Comparison of ENCODE assay signal across 18 cellular contexts in genomic region chr16:75169899-75170405, GRCh38. TPM values are rescaled to one million over a fixed set of nuclear protein-coding genes. Genes with fewer than 3 reads are reported as not detected.
A peak's percentile ranks its signal among the peaks of the same experiment; 100 is the strongest.
DNase-seq lines count a peak whose midpoint lies in the region; ATAC-seq, FAIRE-seq and TF ChIP-seq lines count a peak whose summit lies in the region.
"Had no signal": no experiment of that assay in that cellular context is flagged by ENCODE, and none has a peak within 500 bp of the region (broad histone marks: within the 10 kb centered on the region; RNA-seq: fewer than 3 reads in every experiment).

No MANE protein-coding gene starts in this region.

- no peak for FAIRE-seq in HepG2 (lab: Jason Lieb, UNC)
- FAIRE-seq: GM12891 had no signal

- H3K4me3 Mint-ChIP-seq in endothelial cell (ENCODE audit: unreplicated experiment) = peak overlapping the region; percentile 56
- H3K4me3 Mint-ChIP-seq: CD4-positive, alpha-beta T cell had no signal

- H3K4me1 ChIP-seq in HepG2 (ENCODE audit: insufficient read depth, low read length) (no peaks in the 10 kb centered on the region), right lobe of liver (no peaks in the 10 kb centered on the region), adipocyte (ENCODE audit: control insufficient read depth, insufficient read depth, low read length) (no peaks in the 10 kb centered on the region), subcutaneous abdominal adipose tissue (ENCODE audit: control insufficient read depth in 5 of 5, insufficient read depth in 5 of 5, low read length in 5 of 5) (peaks cover 0 to 3% (median 0%) of the 10 kb centered on the region in 5 donors), aorta (ENCODE audit: control insufficient read depth in 1 of 2, insufficient read depth in 2 of 2, low read length in 2 of 2) (no peaks in the 10 kb centered on the region), right atrium auricular region (no peaks in the 10 kb centered on the region), stomach (no peaks in the 10 kb centered on the region)

- CTCF ChIA-PET in HepG2 (lab: Yijun Ruan, JAX; ENCODE audit: low intra/inter-chr PET ratio, low total read pairs) = no interaction called here

- no peak overlapping the region for H2AFZ ChIP-seq in HepG2 (ENCODE audit: low read length)
- H2AFZ ChIP-seq: GM23248 had no signal

- intact Hi-C loops in HepG2 (cut with micrococcal nuclease; ENCODE audit: unreplicated experiment) = no loop called here
- intact Hi-C loops in right lobe of liver (cut with DNase I) = no loop called here
- intact Hi-C loops in aorta (cut with DNase I) = no loop called here
- intact Hi-C loops in stomach (cut with DNase I; ENCODE audit: low total_unique reads) = no loop called here

- no peaks in the 10 kb centered on the region for H3K27me3 ChIP-seq in HepG2 (ENCODE audit: control insufficient read depth in 1 of 2, insufficient read depth in 2 of 2, low read length in 2 of 2)
- no peaks in the 10 kb centered on the region for H3K27me3 ChIP-seq in right lobe of liver
- no peaks in the 10 kb centered on the region for H3K27me3 ChIP-seq in adipocyte (replicated peaks; ENCODE audit: control insufficient read depth, insufficient read depth, low read length)
- H3K27me3 ChIP-seq in subcutaneous abdominal adipose tissue (ENCODE audit: control insufficient read depth in 5 of 5, insufficient read depth in 4 of 5, low read length in 5 of 5) = peaks cover 0 to 1% (median 0%) of the 10 kb centered on the region in 5 donors
- no peaks in the 10 kb centered on the region for H3K27me3 ChIP-seq in aorta (ENCODE audit: control insufficient read depth in 1 of 2, insufficient read depth in 2 of 2, low read length in 1 of 2)
- no peaks in the 10 kb centered on the region for H3K27me3 ChIP-seq in right atrium auricular region
- no peaks in the 10 kb centered on the region for H3K27me3 ChIP-seq in stomach

- no peak for TF ChIP-seq RAD21 in HepG2 (CRISPR knock-in tag; IDR thresholded peaks at IDR 0.05)

- DNase-seq in HepG2 (ENCODE audit: low spot score) (no peak), right lobe of liver (no peak), adipocyte (ENCODE audit: low read depth) (no peak), endothelial cell (ENCODE audit: low spot score) (no peak), aorta (no peak), right atrium auricular region (ENCODE audit: low spot score) (no peak), stomach (no peak)
- DNase-seq: 8988T; AML-193; C1 segment of cervical spinal cord; CD4-positive, alpha-beta T cell; DMS79; GM23248; H7 had no signal

- H3K9me3 Mint-ChIP-seq in endothelial cell (ENCODE audit: unreplicated experiment) = peaks cover 42% of the 10 kb centered on the region

- H3K36me3 ChIP-seq in HepG2 (replicated peaks in 1 of 2; ENCODE audit: control insufficient read depth in 1 of 2, insufficient read depth in 2 of 2, low read length in 2 of 2) (peaks cover 30 to 65% of the 10 kb centered on the region in 2 experiments), right lobe of liver (peaks cover 0 to 45% (median 27%) of the 10 kb centered on the region in 4 donors), adipocyte (ENCODE audit: control insufficient read depth, insufficient read depth, low read length, severe bottlenecking) (peaks cover 53% of the 10 kb centered on the region), subcutaneous abdominal adipose tissue (ENCODE audit: control insufficient read depth in 5 of 5, insufficient read depth in 5 of 5, low read length in 5 of 5) (peaks cover 33 to 44% (median 38%) of the 10 kb centered on the region in 5 donors), aorta (ENCODE audit: control insufficient read depth in 1 of 2, insufficient read depth in 2 of 2, low read length in 1 of 2) (peaks cover 21 to 24% of the 10 kb centered on the region in 2 donors), right atrium auricular region (peaks cover 61% of the 10 kb centered on the region), stomach (peaks cover 32 to 72% (median 59%) of the 10 kb centered on the region in 4 donors)

- in situ Hi-C loops in HepG2 (cut with HindIII; ENCODE audit: extremely low pct_ligation_motif_present, low pct_unique_long_range_greater_than_20kb) = no loop called here

- no peak overlapping the region for H3K4me2 ChIP-seq in HepG2 (ENCODE audit: low read depth, low read length)

- no peaks in the 10 kb centered on the region for H3K79me2 ChIP-seq in HepG2 (ENCODE audit: insufficient read depth, low read length)

- no peak for ATAC-seq in HepG2
- ATAC-seq in right lobe of liver = no peak
- ATAC-seq in aorta (ENCODE audit: low FRiP score) = no peak

- H3K27me3 Mint-ChIP-seq in endothelial cell (ENCODE audit: unreplicated experiment) = peaks cover 5% of the 10 kb centered on the region
- H3K27me3 Mint-ChIP-seq: CD4-positive, alpha-beta T cell had no signal

- H3K27ac Mint-ChIP-seq in endothelial cell (ENCODE audit: unreplicated experiment) = no peak overlapping the region
- H3K27ac Mint-ChIP-seq: CD4-positive, alpha-beta T cell had no signal

- BruUV-seq in HepG2 (replicated peaks; lab: Mats Ljungman, UMichigan) = TSS peak; percentile 35

- H3K4me1 Mint-ChIP-seq in endothelial cell (ENCODE audit: unreplicated experiment) = no peaks in the 10 kb centered on the region

- H3K4me3 ChIP-seq in HepG2 (replicated peaks in 1 of 3; ENCODE audit: insufficient read depth in 1 of 3, low read depth in 2 of 3, low read length in 3 of 3) (no peak overlapping the region), right lobe of liver (no peak overlapping the region), adipocyte (ENCODE audit: low read length) (peak overlapping the region; percentile 51), subcutaneous abdominal adipose tissue (ENCODE audit: low read depth in 1 of 5, low read length in 5 of 5) (peak overlapping the region in 3 of 5 donors; percentile 9 to 30 (median 13)), aorta (ENCODE audit: low read length in 2 of 2) (no peak overlapping the region), right atrium auricular region (no peak overlapping the region), stomach (no peak overlapping the region)
- H3K4me3 ChIP-seq: GM23248 had no signal

- no peak for TF ChIP-seq POLR2A in HepG2 (IDR thresholded peaks at IDR 0.05; ENCODE audit: insufficient read depth in 1 of 2, low read depth in 2 of 2, low read length in 2 of 2)
- no peak for TF ChIP-seq POLR2A in right lobe of liver (IDR thresholded peaks at IDR 0.05)
- no peak for TF ChIP-seq POLR2A in stomach (IDR thresholded peaks at IDR 0.05)

- H3K9me3 ChIP-seq in HepG2 (ENCODE audit: low read length) (peaks cover 74% of the 10 kb centered on the region), right lobe of liver (peaks cover 0 to 61% (median 16%) of the 10 kb centered on the region in 4 donors), adipocyte (ENCODE audit: control insufficient read depth, low read length) (peaks cover 99% of the 10 kb centered on the region), subcutaneous abdominal adipose tissue (ENCODE audit: control insufficient read depth in 5 of 5, low read length in 5 of 5) (peaks cover 16 to 55% (median 41%) of the 10 kb centered on the region in 5 donors), aorta (ENCODE audit: control insufficient read depth, low read length) (peaks cover 13% of the 10 kb centered on the region), right atrium auricular region (peaks cover 14 to 55% of the 10 kb centered on the region in 2 donors), stomach (peaks cover 17 to 99% (median 57%) of the 10 kb centered on the region in 4 donors)

- H3K27ac ChIP-seq in HepG2 (ENCODE audit: extremely low read length, insufficient read depth, low read length) (no peak overlapping the region), right lobe of liver (no peak overlapping the region), subcutaneous abdominal adipose tissue (ENCODE audit: low read depth, low read length) (no peak overlapping the region), aorta (ENCODE audit: low read depth in 1 of 2, low read length in 2 of 2) (no peak overlapping the region), right atrium auricular region (no peak overlapping the region), stomach (no peak overlapping the region)
- H3K27ac ChIP-seq: GM23248 had no signal

- H3K9ac ChIP-seq in HepG2 (ENCODE audit: insufficient read depth, low read depth, low read length) (no peak overlapping the region), adipocyte (ENCODE audit: low read length) (no peak overlapping the region), subcutaneous abdominal adipose tissue (ENCODE audit: low read length in 5 of 5) (no peak overlapping the region)
- H3K9ac ChIP-seq: GM23248 had no signal

- TF ChIP-seq CTCF in HepG2 (CRISPR knock-in tag; IDR thresholded peaks at IDR 0.05) (no peak), right lobe of liver (IDR thresholded peaks at IDR 0.05) (no peak), endothelial cell (IDR thresholded peaks at IDR 0.05; ENCODE audit: unreplicated experiment) (no peak), right atrium auricular region (IDR thresholded peaks at IDR 0.05) (no peak), stomach (IDR thresholded peaks at IDR 0.05) (no peak)

- H3K36me3 Mint-ChIP-seq in endothelial cell (ENCODE audit: low read depth, unreplicated experiment) = peaks cover 91% of the 10 kb centered on the region

- 95% methylated on average over 10 of the region's 10 CpGs for WGBS in HepG2 (ENCODE audit: low lambda C conversion rate)
- WGBS in right lobe of liver (ENCODE audit: insufficient coverage, low coverage, low lambda C conversion rate, missing lambda C conversion rate) = 80% methylated on average over 1 of the region's 10 CpGs
- WGBS in aorta, 2 donors = 96 to 98% methylated on average over 10 of the region's 10 CpGs
- WGBS in stomach, 5 donors = 88 to 98% (median 97%) methylated on average over 10 of the region's 10 CpGs

- TF ChIP-seq EP300 in HepG2 (IDR thresholded peaks at IDR 0.05; ENCODE audit: low read depth in 2 of 2, low read length in 2 of 2) (no peak), HepG2 (CRISPR knock-in tag; IDR thresholded peaks at IDR 0.05; ENCODE audit: borderline replicate concordance) (no peak), stomach (IDR thresholded peaks at IDR 0.05) (no peak)

- H4K20me1 ChIP-seq in HepG2 (ENCODE audit: insufficient read depth, low read length) = no peaks in the 10 kb centered on the region

- POLR2A ChIA-PET in HepG2 (lab: Yijun Ruan, JAX) = no interaction called here

RNA-seq across cellular contexts. Expression of gene ZFP1, which starts 21.6 kb away (rescaled TPM):
- 14.0 and 18.8 TPM in 2 replicates for total RNA-seq in HepG2 (2016; rRNA removed; fragmentation: Illumina TruSeq; extraction: Trizol)
- total RNA-seq in HepG2 (2016; cell fraction: cytosol; rRNA removed; fragmentation: Illumina TruSeq; extraction: Trizol; ENCODE audit: low read depth) = 2.3 TPM in 2 replicates
- 13.8 and 20.4 TPM in 2 replicates for total RNA-seq in HepG2 (2016; cell fraction: insoluble cytoplasmic fraction; rRNA removed; fragmentation: Illumina TruSeq; extraction: Trizol)
- total RNA-seq in HepG2 (2016; cell fraction: membrane; rRNA removed; fragmentation: Illumina TruSeq; extraction: Trizol) = 8.4 and 9.4 TPM in 2 replicates
- 13.2 and 13.5 TPM in 2 replicates for total RNA-seq in HepG2 (2016; cell fraction: nucleus; rRNA removed; fragmentation: Illumina TruSeq; extraction: Trizol)
- 6.6 and 8.3 TPM in 2 replicates for polyA plus RNA-seq in HepG2 (2011; rRNA removed)
- polyA plus RNA-seq in HepG2 (2011; cell fraction: cytosol; rRNA removed) = 3.6 and 6.5 TPM in 2 replicates
- polyA plus RNA-seq in HepG2 (2011; cell fraction: nucleus; rRNA removed) = 4.8 TPM in 2 replicates
- polyA plus RNA-seq in HepG2 (2012) = 9.9 and 11.6 TPM in 2 replicates
- polyA plus RNA-seq in HepG2 (2016; cell fraction: cytosol; fragmentation: Illumina TruSeq; extraction: Trizol; ENCODE audit: low read depth) = 0.85 and 1.1 TPM in 2 replicates
- 14.9 and 16.4 TPM in 2 replicates for polyA plus RNA-seq in HepG2 (2016; cell fraction: insoluble cytoplasmic fraction; fragmentation: Illumina TruSeq; extraction: Trizol; ENCODE audit: low read depth)
- polyA plus RNA-seq in HepG2 (2016; cell fraction: membrane; fragmentation: Illumina TruSeq; extraction: Trizol; ENCODE audit: low read depth) = 3.1 and 3.8 TPM in 2 replicates
- 13.5 and 13.6 TPM in 2 replicates for polyA plus RNA-seq in HepG2 (2016; cell fraction: nucleus; fragmentation: Illumina TruSeq; extraction: Trizol; ENCODE audit: insufficient read depth, low read depth)
- polyA minus RNA-seq in HepG2 (2011; rRNA and poly(A)+ RNA removed; ENCODE audit: low replicate concordance) = 9.0 and 12.5 TPM in 2 replicates
- polyA minus RNA-seq in HepG2 (2011; cell fraction: cytosol; rRNA and poly(A)+ RNA removed) = 14.7 and 14.8 TPM in 2 replicates
- polyA minus RNA-seq in HepG2 (2011; cell fraction: nucleus; rRNA and poly(A)+ RNA removed) = 12.1 and 16.3 TPM in 2 replicates
- 10 to 100 TPM in 3 of 6 experiments, 1 to 10 TPM in 3; 3.7 to 18.6 (median 9.3) TPM for total RNA-seq in right lobe of liver
- total RNA-seq in endothelial cell (ENCODE audit: unreplicated experiment) = 12.0 TPM
- total RNA-seq in aorta = 10 to 100 TPM; 13.1 to 19.2 TPM
- 1 to 10 TPM; 3.9 to 6.3 TPM for polyA plus RNA-seq in aorta
- total RNA-seq in right atrium auricular region = 1 to 10 TPM; 8.6 to 8.8 TPM
- total RNA-seq in stomach = 10 to 100 TPM in 2 of 5 donors, 1 to 10 TPM in 2, not detected in 1; 2.7 to 29.2 (median 10.2) TPM
- 1 to 10 TPM; 2.9 to 5.2 (median 3.9) TPM for polyA plus RNA-seq in stomach

RNA-seq across cellular contexts. Expression of gene CTRB2, which starts 37.0 kb away (rescaled TPM):
- not detected in 2 replicates for total RNA-seq in HepG2 (2016; rRNA removed; fragmentation: Illumina TruSeq; extraction: Trizol)
- total RNA-seq in HepG2 (2016; cell fraction: cytosol; rRNA removed; fragmentation: Illumina TruSeq; extraction: Trizol; ENCODE audit: low read depth) = not detected in 2 replicates
- total RNA-seq in HepG2 (2016; cell fraction: insoluble cytoplasmic fraction; rRNA removed; fragmentation: Illumina TruSeq; extraction: Trizol) = not detected in 2 replicates
- total RNA-seq in HepG2 (2016; cell fraction: membrane; rRNA removed; fragmentation: Illumina TruSeq; extraction: Trizol) = not detected in 2 replicates
- total RNA-seq in HepG2 (2016; cell fraction: nucleus; rRNA removed; fragmentation: Illumina TruSeq; extraction: Trizol) = not detected in 2 replicates
- polyA plus RNA-seq in HepG2 (2011; rRNA removed) = 0.13 and 0.39 TPM in 2 replicates
- polyA plus RNA-seq in HepG2 (2011; cell fraction: cytosol; rRNA removed) = 0.13 TPM in 1 of 2 replicates, not detected in the other
- 0.53 TPM in 1 of 2 replicates, not detected in the other for polyA plus RNA-seq in HepG2 (2011; cell fraction: nucleus; rRNA removed)
- polyA plus RNA-seq in HepG2 (2012) = 0.78 and 0.89 TPM in 2 replicates
- polyA plus RNA-seq in HepG2 (2016; cell fraction: cytosol; fragmentation: Illumina TruSeq; extraction: Trizol; ENCODE audit: low read depth) = 0.40 TPM in 1 of 2 replicates, not detected in the other
- polyA plus RNA-seq in HepG2 (2016; cell fraction: insoluble cytoplasmic fraction; fragmentation: Illumina TruSeq; extraction: Trizol; ENCODE audit: low read depth) = not detected in 2 replicates
- 0.37 TPM in 1 of 2 replicates, not detected in the other for polyA plus RNA-seq in HepG2 (2016; cell fraction: membrane; fragmentation: Illumina TruSeq; extraction: Trizol; ENCODE audit: low read depth)
- not detected in 2 replicates for polyA plus RNA-seq in HepG2 (2016; cell fraction: nucleus; fragmentation: Illumina TruSeq; extraction: Trizol; ENCODE audit: insufficient read depth, low read depth)
- polyA minus RNA-seq in HepG2 (2011; rRNA and poly(A)+ RNA removed; ENCODE audit: low replicate concordance) = not detected in 2 replicates
- not detected in 2 replicates for polyA minus RNA-seq in HepG2 (2011; cell fraction: cytosol; rRNA and poly(A)+ RNA removed)
- not detected in 2 replicates for polyA minus RNA-seq in HepG2 (2011; cell fraction: nucleus; rRNA and poly(A)+ RNA removed)
- total RNA-seq in right lobe of liver = not detected
- total RNA-seq in endothelial cell (ENCODE audit: unreplicated experiment) = not detected
- total RNA-seq in aorta = 10 to 100 TPM in 1 of 2 donors, 1 to 10 TPM in 1; 9.1 to 11.6 TPM
- polyA plus RNA-seq in aorta = 10 to 100 TPM; 12.7 to 19.0 TPM
- not detected for total RNA-seq in right atrium auricular region
- total RNA-seq in stomach = not detected
- 10 to 100 TPM in 1 of 3 donors, 1 to 10 TPM in 2; 2.7 to 26.6 (median 4.0) TPM for polyA plus RNA-seq in stomach
- total RNA-seq: CD4-positive, alpha-beta T cell; G401; GM23248; H7; HT1080 had no signal
- polyA plus RNA-seq: GM23248 had no signal

RNA-seq across cellular contexts. Expression of gene CTRB1, which starts 48.8 kb away (rescaled TPM):
- total RNA-seq in HepG2 (2016; rRNA removed; fragmentation: Illumina TruSeq; extraction: Trizol) = not detected in 2 replicates
- not detected in 2 replicates for total RNA-seq in HepG2 (2016; cell fraction: cytosol; rRNA removed; fragmentation: Illumina TruSeq; extraction: Trizol; ENCODE audit: low read depth)
- not detected in 2 replicates for total RNA-seq in HepG2 (2016; cell fraction: insoluble cytoplasmic fraction; rRNA removed; fragmentation: Illumina TruSeq; extraction: Trizol)
- total RNA-seq in HepG2 (2016; cell fraction: membrane; rRNA removed; fragmentation: Illumina TruSeq; extraction: Trizol) = not detected in 2 replicates
- total RNA-seq in HepG2 (2016; cell fraction: nucleus; rRNA removed; fragmentation: Illumina TruSeq; extraction: Trizol) = not detected in 2 replicates
- polyA plus RNA-seq in HepG2 (2011; rRNA removed) = 0.55 TPM in 1 of 2 replicates, not detected in the other
- 0.13 and 0.14 TPM in 2 replicates for polyA plus RNA-seq in HepG2 (2011; cell fraction: cytosol; rRNA removed)
- polyA plus RNA-seq in HepG2 (2011; cell fraction: nucleus; rRNA removed) = 0.47 TPM in 1 of 2 replicates, not detected in the other
- not detected in 2 replicates for polyA plus RNA-seq in HepG2 (2012)
- not detected in 2 replicates for polyA plus RNA-seq in HepG2 (2016; cell fraction: cytosol; fragmentation: Illumina TruSeq; extraction: Trizol; ENCODE audit: low read depth)
- polyA plus RNA-seq in HepG2 (2016; cell fraction: insoluble cytoplasmic fraction; fragmentation: Illumina TruSeq; extraction: Trizol; ENCODE audit: low read depth) = not detected in 2 replicates
- not detected in 2 replicates for polyA plus RNA-seq in HepG2 (2016; cell fraction: membrane; fragmentation: Illumina TruSeq; extraction: Trizol; ENCODE audit: low read depth)
- not detected in 2 replicates for polyA plus RNA-seq in HepG2 (2016; cell fraction: nucleus; fragmentation: Illumina TruSeq; extraction: Trizol; ENCODE audit: insufficient read depth, low read depth)
- polyA minus RNA-seq in HepG2 (2011; rRNA and poly(A)+ RNA removed; ENCODE audit: low replicate concordance) = not detected in 2 replicates
- polyA minus RNA-seq in HepG2 (2011; cell fraction: cytosol; rRNA and poly(A)+ RNA removed) = not detected in 2 replicates
- not detected in 2 replicates for polyA minus RNA-seq in HepG2 (2011; cell fraction: nucleus; rRNA and poly(A)+ RNA removed)
- not detected for total RNA-seq in right lobe of liver
- total RNA-seq in endothelial cell (ENCODE audit: unreplicated experiment) = not detected
- 1 to 10 TPM; 3.4 to 6.8 TPM for total RNA-seq in aorta
- polyA plus RNA-seq in aorta = 10 to 100 TPM in 1 of 2 donors, 1 to 10 TPM in 1; 5.7 to 17.4 TPM
- total RNA-seq in right atrium auricular region = not detected
- not detected for total RNA-seq in stomach
- polyA plus RNA-seq in stomach = 10 to 100 TPM in 1 of 3 donors, 1 to 10 TPM in 2; 2.5 to 35.9 (median 2.9) TPM
- total RNA-seq: CD4-positive, alpha-beta T cell; G401; GM23248; H7; HT1080 had no signal
- polyA plus RNA-seq: GM23248 had no signal

RNA-seq across cellular contexts. Expression of gene LDHD, which starts 53.4 kb away (rescaled TPM):
- total RNA-seq in HepG2 (2016; rRNA removed; fragmentation: Illumina TruSeq; extraction: Trizol) (9.1 and 9.3 TPM in 2 replicates), right lobe of liver (10 to 100 TPM; 62.9 to 98.5 (median 90.2) TPM), endothelial cell (ENCODE audit: unreplicated experiment) (0.36 TPM), aorta (1 to 10 TPM; 5.5 to 5.6 TPM), right atrium auricular region (10 to 100 TPM; 28.8 to 65.6 TPM), stomach (100 to 1,000 TPM in 1 of 5 donors, 10 to 100 TPM in 3, 1 to 10 TPM in 1; 5.0 to 110 (median 27.2) TPM)
- 0.62 and 0.71 TPM in 2 replicates for total RNA-seq in HepG2 (2016; cell fraction: cytosol; rRNA removed; fragmentation: Illumina TruSeq; extraction: Trizol; ENCODE audit: low read depth)
- 8.4 and 10.2 TPM in 2 replicates for total RNA-seq in HepG2 (2016; cell fraction: insoluble cytoplasmic fraction; rRNA removed; fragmentation: Illumina TruSeq; extraction: Trizol)
- total RNA-seq in HepG2 (2016; cell fraction: membrane; rRNA removed; fragmentation: Illumina TruSeq; extraction: Trizol) = 1.7 and 2.0 TPM in 2 replicates
- 7.0 and 9.0 TPM in 2 replicates for total RNA-seq in HepG2 (2016; cell fraction: nucleus; rRNA removed; fragmentation: Illumina TruSeq; extraction: Trizol)
- polyA plus RNA-seq in HepG2 (2011; rRNA removed) (9.8 and 12.1 TPM in 2 replicates), aorta (1 to 10 TPM; 5.6 to 6.8 TPM), stomach (10 to 100 TPM; 13.0 to 34.2 (median 21.0) TPM)
- polyA plus RNA-seq in HepG2 (2011; cell fraction: cytosol; rRNA removed) = 7.9 and 13.1 TPM in 2 replicates
- polyA plus RNA-seq in HepG2 (2011; cell fraction: nucleus; rRNA removed) = 32.0 and 36.9 TPM in 2 replicates
- polyA plus RNA-seq in HepG2 (2012) = 5.5 and 7.8 TPM in 2 replicates
- 0.62 and 0.71 TPM in 2 replicates for polyA plus RNA-seq in HepG2 (2016; cell fraction: cytosol; fragmentation: Illumina TruSeq; extraction: Trizol; ENCODE audit: low read depth)
- 7.5 and 8.7 TPM in 2 replicates for polyA plus RNA-seq in HepG2 (2016; cell fraction: insoluble cytoplasmic fraction; fragmentation: Illumina TruSeq; extraction: Trizol; ENCODE audit: low read depth)
- 1.4 and 1.6 TPM in 2 replicates for polyA plus RNA-seq in HepG2 (2016; cell fraction: membrane; fragmentation: Illumina TruSeq; extraction: Trizol; ENCODE audit: low read depth)
- 12.5 and 13.2 TPM in 2 replicates for polyA plus RNA-seq in HepG2 (2016; cell fraction: nucleus; fragmentation: Illumina TruSeq; extraction: Trizol; ENCODE audit: insufficient read depth, low read depth)
- 0.56 and 16.0 TPM in 2 replicates for polyA minus RNA-seq in HepG2 (2011; rRNA and poly(A)+ RNA removed; ENCODE audit: low replicate concordance)
- 5.1 and 5.6 TPM in 2 replicates for polyA minus RNA-seq in HepG2 (2011; cell fraction: cytosol; rRNA and poly(A)+ RNA removed)
- polyA minus RNA-seq in HepG2 (2011; cell fraction: nucleus; rRNA and poly(A)+ RNA removed) = 11.2 and 12.2 TPM in 2 replicates
- total RNA-seq: CD4-positive, alpha-beta T cell; HT1080 had no signal

Comparison
In these comparisons a context has a peak if more than half of its experiments do, and no peak if none do; other contexts are left out.
1. H3K4me3 ChIP-seq: peak in adipocyte (single experiment) and subcutaneous abdominal adipose tissue (3 of 5); none in HepG2 (0 of 3), right lobe of liver (0 of 3), aorta (0 of 2), right atrium auricular region (0 of 2) and stomach (0 of 4).
2. RNA of gene CTRB2, which starts 37.0 kb away (total RNA-seq): 9.1 to 11.6 TPM in aorta; not detected in right atrium auricular region, not detected in HepG2, not detected in right lobe of liver, not detected in endothelial cell (single experiment) and not detected in stomach; every median in the first group is over 4 times any median in the second.